Comparison of ENCODE assay signal across 8 cellular contexts in genomic region chr2:130836501-130837174, GRCh38. TPM values are rescaled to one million over a fixed set of nuclear protein-coding genes. Genes with fewer than 3 reads are reported as not detected.
DNase-seq lines count a peak whose midpoint lies in the region; ATAC-seq and TF ChIP-seq lines count a peak whose summit lies in the region.

A gene with protein sequence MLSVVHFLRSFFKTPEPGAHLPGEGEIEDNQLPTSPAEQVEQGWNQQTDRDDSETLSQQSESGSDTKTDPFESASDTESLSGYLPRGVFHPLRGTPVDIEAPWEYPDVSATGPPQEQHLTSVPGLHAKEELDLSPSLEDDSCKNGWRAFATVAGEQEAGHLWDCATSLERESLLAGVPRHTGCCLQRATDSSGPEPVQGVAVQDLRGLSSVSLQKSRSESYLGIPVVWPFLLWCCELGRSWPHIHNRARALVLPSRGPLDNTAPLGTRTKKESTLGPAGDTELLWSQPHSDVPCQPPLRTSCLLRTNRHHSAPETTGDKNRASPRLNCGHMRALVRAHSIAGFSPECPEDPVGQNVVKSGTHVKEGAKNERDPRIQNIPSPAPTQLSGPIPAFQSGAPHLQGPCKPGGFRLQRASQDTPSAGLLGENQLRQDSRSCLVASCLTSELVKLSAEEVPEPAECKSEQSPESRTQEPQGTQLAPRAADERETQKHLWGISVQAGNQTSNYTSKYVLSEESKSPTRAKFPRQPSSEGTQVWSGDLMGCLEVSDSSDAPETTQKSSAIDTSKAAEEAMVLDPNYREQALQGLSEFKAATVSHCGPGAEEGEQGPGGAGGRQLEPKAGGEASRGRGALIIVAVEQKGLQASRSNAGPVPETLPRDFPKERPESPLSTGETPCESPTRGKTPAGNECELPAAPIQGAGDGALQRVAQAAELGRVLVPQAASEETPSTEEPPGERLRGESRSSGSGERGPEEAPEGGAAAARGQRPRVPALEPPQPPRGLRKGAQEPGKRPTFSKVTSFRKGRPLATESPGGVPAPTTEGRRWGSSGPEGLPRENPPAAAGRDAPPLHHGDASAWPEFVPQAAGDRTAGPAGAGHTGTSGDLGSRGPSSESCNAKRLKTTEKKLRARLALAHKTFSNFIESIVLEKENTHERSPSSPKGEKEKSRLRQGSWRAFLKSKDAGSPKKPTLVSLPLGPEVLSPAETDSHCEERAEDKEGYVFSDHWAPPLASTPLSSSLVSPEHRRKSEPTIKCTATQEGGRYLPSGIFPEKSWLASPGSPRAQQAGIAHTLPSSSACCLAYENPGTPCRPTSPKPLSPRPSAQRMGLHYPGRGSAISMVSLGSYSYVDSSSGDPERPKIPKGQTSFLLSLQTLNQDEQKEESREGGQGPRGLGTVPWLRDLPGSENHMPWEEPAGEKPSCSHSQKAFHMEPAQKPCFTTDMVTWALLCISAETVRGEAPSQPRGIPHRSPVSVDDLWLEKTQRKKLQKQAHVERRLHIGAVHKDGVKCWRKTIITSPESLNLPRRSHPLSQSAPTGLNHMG (N-terminal part only) (plus strand): TSS chr2:130836914. CDS start chr2:130836954, 40 bp downstream.

- H3K27ac ChIP-seq in body of pancreas, result peak within 1 kb of the TSS; percentile 69 to 88 (median 82)
- peak within 1 kb of the TSS; percentile 65 for H3K27ac ChIP-seq in layer of hippocampus (ENCODE audit: low read depth, low read length)
- peak within 1 kb of the TSS in 1 of 2 donors; percentile 33 for H3K27ac ChIP-seq in testis

- DNase-seq in activated effector memory CD4-positive, alpha-beta T cell treated with anti-CD3 and anti-CD28 coated beads, Interleukin-2, amount 50 U/mL, for 16 hours, result peak; percentile 72
- no peak for DNase-seq in activated effector memory CD4-positive, alpha-beta T cell treated with Interleukin-2 at 50 U/mL for 16 hours
- DNase-seq in MG63 (peak; percentile 54), body of pancreas (peak; percentile 84 to 91 (median 88)), testis (peak; percentile 54)
- DNase-seq in stimulated activated CD4-positive, alpha-beta T cell treated with anti-CD3 and anti-CD28 coated beads, Interleukin-12 subunit alpha, Interleukin-12 subunit beta, amount 100 ng/mL, for 4 hours, result no peak
- no peak for DNase-seq in effector CD8-positive, alpha-beta T cell (lab: John Stamatoyannopoulos, UW)

- peaks cover 2% of the 10 kb centered on the region; the same call in 1 of the 2 replicates for H3K27me3 ChIP-seq in MG63
- no peaks in the 10 kb centered on the region for H3K27me3 ChIP-seq in body of pancreas
- H3K27me3 ChIP-seq in layer of hippocampus (ENCODE audit: control insufficient read depth, insufficient read depth, low read length), result peaks cover 9% of the 10 kb centered on the region
- H3K27me3 ChIP-seq in testis, result no peaks in the 10 kb centered on the region

- no peaks in the 10 kb centered on the region for H3K36me3 ChIP-seq in MG63
- H3K36me3 ChIP-seq in body of pancreas (replicated peaks in 1 of 2; ENCODE audit: insufficient read depth in 1 of 2, low read depth in 2 of 2), result no peaks in the 10 kb centered on the region
- H3K36me3 ChIP-seq in testis (ENCODE audit: low read depth, missing control alignments), result no peaks in the 10 kb centered on the region

- peak; percentile 87 for ATAC-seq in body of pancreas

- H3K4me3 ChIP-seq in MG63 (peak within 1 kb of the TSS; percentile 41), body of pancreas (peak within 1 kb of the TSS; percentile 62 to 68), testis (peak within 1 kb of the TSS; percentile 37 to 59)

- intact Hi-C loops in body of pancreas (cut with DNase I) (no loop called here), testis (cut with DNase I; ENCODE audit: low total_unique reads) (no loop called here)

- 2% methylated on average over 68 of the region's 70 CpGs; no CpG with 5 or more reads in 1 of the 2 donors for WGBS in body of pancreas, 2 donors
- 3 to 12% methylated on average over 13 to 26 of the region's 70 CpGs for WGBS in testis, 2 donors

- H3K4me1 ChIP-seq in body of pancreas (peaks cover 56% of the 10 kb centered on the region), testis (no peaks in the 10 kb centered on the region)

- H3K9me3 ChIP-seq in MG63, result no peaks in the 10 kb centered on the region
- no peaks in the 10 kb centered on the region for H3K9me3 ChIP-seq in body of pancreas
- H3K9me3 ChIP-seq in testis, result no peaks in the 10 kb centered on the region

- TF ChIP-seq POLR2A in body of pancreas (IDR thresholded peaks at IDR 0.05) (peak; percentile 66 to 75 (median 67)), testis (IDR thresholded peaks at IDR 0.05) (no peak)

- TF ChIP-seq CTCF in body of pancreas (IDR thresholded peaks at IDR 0.05) (no peak), testis (IDR thresholded peaks at IDR 0.05) (no peak)

RNA-seq across cellular contexts. Expression of the gene that starts here (rescaled TPM):
- total RNA-seq in MG63 (2014; rRNA removed; shearing (Covaris generic); ENCODE audit: low replicate concordance), result 0.89 and 7.6 TPM in 2 replicates
- total RNA-seq in body of pancreas (10 to 100 TPM; 28.8 to 39.9 TPM), testis (10 to 100 TPM; 36.3 to 37.4 TPM)
- 18.0 TPM for polyA plus RNA-seq in testis (ENCODE audit: insufficient read depth, low read depth, low replicate concordance)

Comparison
In these comparisons a context has a peak if more than half of its experiments do, and no peak if none do; other contexts are left out.
1. DNase-seq: peak in activated effector memory CD4-positive, alpha-beta T cell treated with anti-CD3 and anti-CD28 coated beads, Interleukin-2, amount 50 U/mL, for 16 hours (single experiment), MG63 (single experiment), body of pancreas (4 of 4) and testis (single experiment); none in activated effector memory CD4-positive, alpha-beta T cell treated with Interleukin-2 at 50 U/mL for 16 hours (single experiment), stimulated activated CD4-positive, alpha-beta T cell treated with anti-CD3 and anti-CD28 coated beads, Interleukin-12 subunit alpha, Interleukin-12 subunit beta, amount 100 ng/mL, for 4 hours (single experiment) and effector CD8-positive, alpha-beta T cell (single experiment).
2. Peak in every context shown above with its lines, with median percentiles within 50 percentile points of each other: H3K4me3 ChIP-seq.